21 cellular contexts compared by ENCODE assay signal in the genomic region with DNA sequence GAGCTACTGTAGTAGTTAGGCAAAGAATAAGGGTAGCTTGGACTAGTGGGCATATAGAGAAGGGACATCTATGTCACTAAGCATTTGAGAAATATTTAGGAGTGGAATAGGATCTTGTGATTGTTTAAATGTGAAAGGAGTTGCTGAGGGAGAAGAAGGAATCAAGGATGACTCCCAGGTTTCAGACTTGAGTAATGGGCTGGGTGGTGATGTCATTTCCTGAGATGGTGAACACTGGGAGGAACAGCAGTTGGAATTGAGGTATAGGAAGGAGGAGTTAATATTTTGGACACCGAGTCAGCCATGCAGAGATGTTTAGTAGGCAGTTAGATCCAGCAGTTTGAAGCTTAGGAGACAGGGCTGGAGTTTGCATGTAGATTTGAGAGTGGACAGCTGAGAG. TPM values are rescaled to one million over a fixed set of nuclear protein-coding genes. Genes with fewer than 3 reads are reported as not detected.
DNase-seq lines count a peak whose midpoint lies in the region; ATAC-seq, FAIRE-seq and TF ChIP-seq lines count a peak whose summit lies in the region.
"Had no signal": no experiment of that assay in that cellular context is flagged by ENCODE, and none has a peak within 500 bp of the region (broad histone marks: within the 10 kb centered on the region; RNA-seq: fewer than 3 reads in every experiment).

No MANE protein-coding gene starts in this region.

- H3K4me3 ChIP-seq in A673 (ENCODE audit: low read depth, low read length, poor library complexity, severe bottlenecking) (no peak overlapping the region), HUES48 (ENCODE audit: low read depth, low read length) (no peak overlapping the region; the same call in 1 of the 2 replicates), astrocyte (ENCODE audit: insufficient read depth, low read depth, low read length) (no peak overlapping the region)
- H3K4me3 ChIP-seq: A549, SK-N-MC had no signal

- FAIRE-seq in astrocyte (lab: Jason Lieb, UNC): peak; percentile 17
- FAIRE-seq: A549 had no signal

- H3K9ac ChIP-seq in HUES48 (ENCODE audit: low read depth, low read length) (0 out of 2 replicates have a peak overlapping the region, but pooled peaks have one; percentile 32), astrocyte (ENCODE audit: low read length) (no peak overlapping the region)
- H3K9ac ChIP-seq: KMS-11 had no signal

- H3K27ac ChIP-seq in A673 (ENCODE audit: low read depth, low read length, poor library complexity, severe bottlenecking) (no peak overlapping the region), HUES48 (ENCODE audit: low read depth, low read length) (peak overlapping the region; percentile 95), astrocyte (ENCODE audit: low read depth, low read length) (no peak overlapping the region), foreskin keratinocyte (no peak overlapping the region)
- H3K27ac ChIP-seq: A549, KMS-11, SK-N-MC had no signal

- intact Hi-C loops in A673 (cut with micrococcal nuclease; ENCODE audit: unreplicated experiment): no loop called here

- H3K36me3 ChIP-seq in A673 (ENCODE audit: insufficient read depth, low read length, poor library complexity, severe bottlenecking) (no peaks in the 10 kb centered on the region), HUES48 (ENCODE audit: control insufficient read depth, insufficient read depth, low read length) (no peaks in the 10 kb centered on the region), astrocyte (ENCODE audit: insufficient read depth, low read length) (no peaks in the 10 kb centered on the region)

- peak; percentile 14 for DNase-seq in A673 (ENCODE audit: low spot score)
- no peak for DNase-seq in astrocyte (ENCODE audit: low read depth)
- DNase-seq in foreskin keratinocyte: peak in 1 of 2 donors; percentile 10
- DNase-seq in AG20443 (ENCODE audit: low spot score): no peak
- DNase-seq: AML-193; Calu3; CD4-positive, CD25-positive, alpha-beta regulatory T cell; DMS79 treated with DMSO at 0.1 percent for 48 hours; H7; MM.1S; NCI-H1105; NCI-H187; NCI-H446 had no signal

- TF ChIP-seq CTCF in A673 (conservative IDR thresholded peaks at IDR 0.05; ENCODE audit: low read depth, low read length) (no peak), astrocyte (IDR thresholded peaks at IDR 0.05; ENCODE audit: insufficient read depth, low read depth, low read length) (no peak), foreskin keratinocyte (conservative IDR thresholded peaks at IDR 0.05) (no peak)

- H3K9me3 Mint-ChIP-seq in astrocyte (ENCODE audit: unreplicated experiment): no peaks in the 10 kb centered on the region

- H3K27me3 Mint-ChIP-seq in astrocyte (ENCODE audit: low read depth, unreplicated experiment): no peaks in the 10 kb centered on the region

- ATAC-seq in foreskin keratinocyte (peak; percentile 45), GM21360 (IDR thresholded peaks at IDR 0.05; ENCODE audit: unreplicated experiment) (no peak), HG02938 (IDR thresholded peaks at IDR 0.05; ENCODE audit: unreplicated experiment) (no peak), HG02840 (IDR thresholded peaks at IDR 0.05; ENCODE audit: low FRiP score, unreplicated experiment) (no peak)
- ATAC-seq: A549, Right ventricle myocardium inferior had no signal

- H3K9me3 ChIP-seq in A673 (ENCODE audit: low read depth, low read length, poor library complexity, severe bottlenecking) (no peaks in the 10 kb centered on the region), HUES48 (ENCODE audit: control insufficient read depth, insufficient read depth, low read length) (peaks cover 6% of the 10 kb centered on the region; the same call in 1 of the 2 replicates), astrocyte (ENCODE audit: insufficient read depth, low read depth, low read length) (no peaks in the 10 kb centered on the region)
- H3K9me3 ChIP-seq: A549 had no signal

- H3K27ac Mint-ChIP-seq in astrocyte (ENCODE audit: unreplicated experiment): peak overlapping the region; percentile 62
- H3K27ac Mint-ChIP-seq: CD4-positive, CD25-positive, alpha-beta regulatory T cell had no signal

- no peak overlapping the region for H3K4me3 Mint-ChIP-seq in astrocyte (ENCODE audit: unreplicated experiment)
- H3K4me3 Mint-ChIP-seq: CD4-positive, CD25-positive, alpha-beta regulatory T cell had no signal

- H3K4me1 Mint-ChIP-seq in astrocyte (ENCODE audit: low read depth, unreplicated experiment): peaks cover 5% of the 10 kb centered on the region
- H3K4me1 Mint-ChIP-seq: CD4-positive, CD25-positive, alpha-beta regulatory T cell had no signal

- H3K4me1 ChIP-seq in A673 (ENCODE audit: insufficient read depth, low read length, poor library complexity, severe bottlenecking): no peaks in the 10 kb centered on the region
- peaks cover 77% of the 10 kb centered on the region for H3K4me1 ChIP-seq in HUES48 (ENCODE audit: control insufficient read depth, insufficient read depth, low read length)
- no peaks in the 10 kb centered on the region for H3K4me1 ChIP-seq in astrocyte (ENCODE audit: insufficient read depth, low read length)
- peaks cover 10% of the 10 kb centered on the region for H3K4me1 ChIP-seq in foreskin keratinocyte
- H3K4me1 ChIP-seq: A549 had no signal

- BruUV-seq in A673 (replicated peaks; lab: Mats Ljungman, UMichigan): no TSS peak

- H3K36me3 Mint-ChIP-seq in astrocyte (ENCODE audit: low read depth, unreplicated experiment): peaks cover 2% of the 10 kb centered on the region
- H3K36me3 Mint-ChIP-seq: CD4-positive, CD25-positive, alpha-beta regulatory T cell had no signal

- no peak overlapping the region for H2AFZ ChIP-seq in astrocyte (ENCODE audit: low read depth, low read length)

- POLR2A ChIA-PET in A673 (lab: Charles Lee; ENCODE audit: low non-redundant PET): no interaction called here

- H3K4me2 ChIP-seq in astrocyte (ENCODE audit: low read length): no peak overlapping the region
- H3K4me2 ChIP-seq: A549, KMS-11 had no signal

- no peaks in the 10 kb centered on the region for H3K79me2 ChIP-seq in astrocyte (ENCODE audit: insufficient read depth, low read length)

- no peaks in the 10 kb centered on the region for H3K27me3 ChIP-seq in A673 (replicated peaks; ENCODE audit: insufficient read depth, low read depth, low read length, poor library complexity)
- no peaks in the 10 kb centered on the region for H3K27me3 ChIP-seq in HUES48 (ENCODE audit: control insufficient read depth, insufficient read depth, low read length)
- no peaks in the 10 kb centered on the region for H3K27me3 ChIP-seq in astrocyte (ENCODE audit: insufficient read depth, low read length)
- H3K27me3 ChIP-seq in foreskin keratinocyte: no peaks in the 10 kb centered on the region

- CTCF ChIA-PET in A673 (lab: Charles Lee): no interaction called here

- no peaks in the 10 kb centered on the region for H4K20me1 ChIP-seq in astrocyte (ENCODE audit: insufficient read depth, low read length)

RNA-seq across cellular contexts. Expression of a gene that starts 40.1 kb away (rescaled TPM):
- total RNA-seq in A673 (2021) (119 TPM in 2 replicates), astrocyte (179 and 181 TPM in 2 replicates), foreskin keratinocyte (174 and 177 TPM in 2 replicates)
- 177 and 183 TPM in 2 replicates for polyA plus RNA-seq in foreskin keratinocyte
